In the genomic region with DNA sequence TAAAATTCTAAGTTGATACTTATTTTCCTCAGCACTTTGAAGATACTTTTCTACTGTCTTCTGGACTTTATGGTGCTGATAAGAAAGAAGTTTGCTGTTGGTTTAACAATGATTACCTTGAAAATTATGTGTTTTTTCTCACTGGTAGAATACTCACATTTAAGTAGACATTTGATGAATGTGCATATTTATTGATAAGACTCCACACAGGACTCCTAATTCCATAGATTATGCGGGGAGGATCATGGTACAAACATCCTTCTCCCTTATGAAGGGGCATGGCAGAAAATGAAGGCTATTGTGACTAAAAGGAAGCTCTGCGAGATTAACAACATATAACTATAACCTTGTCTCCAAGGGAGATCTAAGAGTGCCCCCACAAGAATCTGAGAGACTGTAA, we compare ENCODE assay signal across 22 cellular contexts. TPM values are rescaled to one million over a fixed set of nuclear protein-coding genes. Genes with fewer than 3 reads are reported as not detected.
DNase-seq lines count a peak whose midpoint lies in the region; ATAC-seq, FAIRE-seq and TF ChIP-seq lines count a peak whose summit lies in the region.
"Had no signal": no experiment of that assay in that cellular context is flagged by ENCODE, and none has a peak within 500 bp of the region (broad histone marks: within the 10 kb centered on the region; RNA-seq: fewer than 3 reads in every experiment).

No MANE protein-coding gene starts in this region.

- DNase-seq in activated T-cell treated with anti-CD3 and anti-CD28 coated beads, Interleukin-2, amount 50 U/mL, for 72 hours = no peak
- DNase-seq in activated T-cell treated with anti-CD3 and anti-CD28 coated beads, Interleukin-2, amount 50 U/mL, for 1 hour = no peak
- DNase-seq in K562 (ENCODE audit: extremely low read depth in 1 of 4, low spot score in 3 of 4) (no peak), memory B cell (ENCODE audit: low spot score in 2 of 2) (no peak), lower leg skin (ENCODE audit: low spot score in 2 of 2) (no peak)
- DNase-seq: ACHN; BE2C; C1 segment of cervical spinal cord; CD4-positive, alpha-beta memory T cell; CD4-positive, CD25-positive, alpha-beta regulatory T cell; CD8-positive, alpha-beta memory T cell; COR-L47; DMS79 treated with DMSO at 0.1 percent for 48 hours; GF-D8 had no signal

- no peak for TF ChIP-seq CTCF in K562 (IDR thresholded peaks at IDR 0.05 in 2 of 3, conservative IDR thresholded peaks at IDR 0.05 in 1 of 3; ENCODE audit: insufficient read depth in 2 of 3, low read depth in 1 of 3, low read length in 3 of 3)
- TF ChIP-seq CTCF in lower leg skin (IDR thresholded peaks at IDR 0.05) = no peak

- CTCF ChIA-PET in K562 (lab: Yijun Ruan, JAX; ENCODE audit: low intra/inter-chr PET ratio) = no interaction called here

- 76% methylated on average over 2 of the region's 2 CpGs for WGBS in K562 (ENCODE audit: insufficient coverage, low coverage, missing lambda C conversion rate)
- whole genome bisulfite sequencing in lower leg skin, 2 donors = 94 to 99% methylated on average over 2 of the region's 2 CpGs

- H3K79me2 ChIP-seq in K562 (ENCODE audit: control insufficient read depth, insufficient read depth, low read length) = no peaks in the 10 kb centered on the region

- H3K27me3 ChIP-seq in K562 (ENCODE audit: control insufficient read depth in 2 of 2, insufficient read depth in 2 of 2, low read length in 2 of 2) = no peaks in the 10 kb centered on the region
- H3K27me3 ChIP-seq: BE2C, BLaER1 had no signal

- peak overlapping the region; percentile 73 for H3K27ac Mint-ChIP-seq in activated T-cell treated with anti-CD3 and anti-CD28 coated beads, Interleukin-2, amount 50 U/mL, for 72 hours
- H3K27ac Mint-ChIP-seq in memory B cell = peak overlapping the region; percentile 47
- H3K27ac Mint-ChIP-seq: CD14-positive monocyte; CD4-positive, CD25-positive, alpha-beta regulatory T cell had no signal

- no peaks in the 10 kb centered on the region for H3K9me1 ChIP-seq in K562 (ENCODE audit: control insufficient read depth, insufficient read depth, low read length)

- ATAC-seq in activated T-cell treated with anti-CD3 and anti-CD28 coated beads, Interleukin-2, amount 50 U/mL, for 72 hours (replicated peaks in 1 of 2) = no peak
- ATAC-seq in K562 (no peak), memory B cell (ENCODE audit: low read depth) (no peak), GM19452 (IDR thresholded peaks at IDR 0.05; ENCODE audit: unreplicated experiment) (no peak), GM18858 (IDR thresholded peaks at IDR 0.05; ENCODE audit: unreplicated experiment) (no peak)

- POLR2A ChIA-PET in K562 (lab: Yijun Ruan, JAX) = interaction anchor here (0.6 kb wide), 1 partner anchor 10 kb away, joined by 3 read pairs; no protein-coding TSS in a partner anchor

- H4K20me1 ChIP-seq in K562 (replicated peaks; ENCODE audit: control insufficient read depth, insufficient read depth, low read length) = no peaks in the 10 kb centered on the region
- H4K20me1 ChIP-seq: BLaER1 had no signal

- TF ChIP-seq POLR2A in K562 (conservative IDR thresholded peaks at IDR 0.05) (no peak), lower leg skin (IDR thresholded peaks at IDR 0.05) (no peak)

- TF ChIP-seq RAD21 in K562 (CRISPR knock-in tag; conservative IDR thresholded peaks at IDR 0.05 in 1 of 2, IDR thresholded peaks at IDR 0.05 in 1 of 2) = no peak

- BruUV-seq in K562 (replicated peaks; lab: Mats Ljungman, UMichigan) = no TSS peak

- intact Hi-C loops in K562 (cut with micrococcal nuclease) (no loop called here), lower leg skin (cut with DNase I; ENCODE audit: low total_unique reads) (no loop called here)

- in situ Hi-C loops in K562 (cut with MboI) = no loop called here

- no peak overlapping the region for H3K4me3 ChIP-seq in K562
- no peak overlapping the region for H3K4me3 ChIP-seq in lower leg skin (ENCODE audit: low read depth, poor library complexity, severe bottlenecking)
- H3K4me3 ChIP-seq: BLaER1 had no signal

- no peak overlapping the region for H3K4me3 Mint-ChIP-seq in activated T-cell treated with anti-CD3 and anti-CD28 coated beads, Interleukin-2, amount 50 U/mL, for 72 hours
- no peak overlapping the region for H3K4me3 Mint-ChIP-seq in memory B cell
- H3K4me3 Mint-ChIP-seq: CD14-positive monocyte; CD4-positive, alpha-beta memory T cell; CD4-positive, CD25-positive, alpha-beta regulatory T cell; CD8-positive, alpha-beta memory T cell had no signal

- no peaks in the 10 kb centered on the region for H3K9me3 Mint-ChIP-seq in activated T-cell treated with anti-CD3 and anti-CD28 coated beads, Interleukin-2, amount 50 U/mL, for 72 hours
- no peaks in the 10 kb centered on the region for H3K9me3 Mint-ChIP-seq in memory B cell
- H3K9me3 Mint-ChIP-seq: CD14-positive monocyte; CD4-positive, alpha-beta memory T cell; CD4-positive, CD25-positive, alpha-beta regulatory T cell; CD8-positive, alpha-beta memory T cell had no signal

- no peak for TF ChIP-seq EP300 in K562 (IDR thresholded peaks at IDR 0.05; ENCODE audit: low read length)

- no peaks in the 10 kb centered on the region for H3K4me1 ChIP-seq in K562 (replicated peaks in 1 of 2; ENCODE audit: control insufficient read depth in 2 of 2, insufficient read depth in 2 of 2, low read length in 2 of 2)
- H3K4me1 ChIP-seq: BE2C, BLaER1 had no signal

- no peaks in the 10 kb centered on the region for H3K9me3 ChIP-seq in K562 (replicated peaks; ENCODE audit: control insufficient read depth, insufficient read depth, low read depth, low read length)
- H3K9me3 ChIP-seq: BE2C, BLaER1 had no signal

- peak; percentile 56 for FAIRE-seq in TTC549 (lab: Jason Lieb, UNC)
- no peak for FAIRE-seq in K562 (lab: Jason Lieb, UNC)
- FAIRE-seq: G401.6, GM12891 had no signal

- no peaks in the 10 kb centered on the region for H3K4me1 Mint-ChIP-seq in activated T-cell treated with anti-CD3 and anti-CD28 coated beads, Interleukin-2, amount 50 U/mL, for 72 hours (ENCODE audit: low read depth)
- H3K4me1 Mint-ChIP-seq in memory B cell = no peaks in the 10 kb centered on the region
- H3K4me1 Mint-ChIP-seq: CD14-positive monocyte; CD4-positive, alpha-beta memory T cell; CD8-positive, alpha-beta memory T cell had no signal

- peaks cover 0 to 6% of the 10 kb centered on the region in 2 donors for H3K36me3 Mint-ChIP-seq in activated T-cell treated with anti-CD3 and anti-CD28 coated beads, Interleukin-2, amount 50 U/mL, for 72 hours (ENCODE audit: insufficient read depth in 2 of 2)
- peaks cover 16% of the 10 kb centered on the region for H3K36me3 Mint-ChIP-seq in memory B cell

- H3K27me3 Mint-ChIP-seq in activated T-cell treated with anti-CD3 and anti-CD28 coated beads, Interleukin-2, amount 50 U/mL, for 72 hours (ENCODE audit: low read depth) = no peaks in the 10 kb centered on the region
- no peaks in the 10 kb centered on the region for H3K27me3 Mint-ChIP-seq in memory B cell
- H3K27me3 Mint-ChIP-seq: CD4-positive, alpha-beta memory T cell; CD4-positive, CD25-positive, alpha-beta regulatory T cell; CD8-positive, alpha-beta memory T cell had no signal

- no peak overlapping the region for H3K27ac ChIP-seq in K562 (ENCODE audit: extremely low read depth, low read depth, low read length)
- H3K27ac ChIP-seq: 22Rv1, BLaER1 had no signal

- H3K36me3 ChIP-seq in K562 (ENCODE audit: control insufficient read depth, insufficient read depth, low read length) = peaks cover 30% of the 10 kb centered on the region

- no peak overlapping the region for H3K9ac ChIP-seq in K562 (ENCODE audit: insufficient read depth in 1 of 2, low read depth in 2 of 2, low read length in 2 of 2)
- H3K9ac ChIP-seq: BLaER1 had no signal

- H3K4me2 ChIP-seq in K562 (ENCODE audit: insufficient read depth, low read length) = no peak overlapping the region
- H3K4me2 ChIP-seq: BLaER1 had no signal

- H2AFZ ChIP-seq in K562 (ENCODE audit: low read depth, low read length) = no peak overlapping the region

RNA-seq across cellular contexts. Expression of gene ALDH9A1, which starts 28.5 kb away (rescaled TPM):
- total RNA-seq in activated T-cell treated with anti-CD3 and anti-CD28 coated beads, Interleukin-2, amount 50 U/mL, for 72 hours = 10 to 100 TPM; 28.0 to 38.8 TPM
- 27.7 and 31.2 TPM in 2 replicates for total RNA-seq in K562 (2011; cell fraction: chromatin; rRNA removed; ENCODE audit: low replicate concordance)
- total RNA-seq in K562 (2011; cell fraction: nucleolus; rRNA removed) = 19.8 and 22.0 TPM in 2 replicates
- 25.7 and 26.5 TPM in 2 replicates for total RNA-seq in K562 (2011; cell fraction: nucleoplasm; rRNA removed)
- total RNA-seq in K562 (2014; rRNA removed) (29.7 and 46.4 TPM in 2 replicates), K562 (2014; rRNA removed; fragmentation: Illumina TruSeq; extraction: Trizol) (38.6 and 43.3 TPM in 2 replicates), K562 (2015; rRNA removed; fragmentation: Illumina TruSeq; extraction: Trizol) (38.1 and 39.2 TPM in 2 replicates), K562 (2021) (36.7 and 40.5 TPM in 2 replicates), lower leg skin (100 to 1,000 TPM in 2 of 4 donors, 10 to 100 TPM in 2; 74.4 to 123 (median 98.4) TPM)
- polyA plus RNA-seq in K562 (2011; rRNA removed) (42.6 and 54.3 TPM in 2 replicates), K562 (2014; fragmentation: Illumina TruSeq; extraction: Trizol) (40.5 and 42.6 TPM in 2 replicates), K562 (2014; fragmentation: Nextera tagmentation; extraction: Ambion mirVana) (10 to 100 TPM; 26.5 to 35.0 TPM), K562 (2014; rRNA removed) (31.0 and 32.7 TPM in 2 replicates)
- polyA plus RNA-seq in K562 (2011; cell fraction: cytosol; rRNA removed) = 13.1 and 32.4 TPM in 2 replicates
- 13.0 and 23.1 TPM in 2 replicates for polyA plus RNA-seq in K562 (2011; cell fraction: nucleus; rRNA removed)
- 33.3 and 39.6 TPM in 2 replicates for polyA plus RNA-seq in K562 (2012)
- 79.3 and 92.3 TPM in 2 replicates for polyA minus RNA-seq in K562 (2011; rRNA and poly(A)+ RNA removed)
- 16.5 and 25.2 TPM in 2 replicates for polyA minus RNA-seq in K562 (2011; cell fraction: cytosol; rRNA and poly(A)+ RNA removed)
- 17.4 and 25.5 TPM in 2 replicates for polyA minus RNA-seq in K562 (2011; cell fraction: nucleus; rRNA and poly(A)+ RNA removed)

RNA-seq across cellular contexts. Expression of gene TMCO1, which starts 41.8 kb away (rescaled TPM):
- 10 to 100 TPM; 57.3 to 68.4 TPM for total RNA-seq in activated T-cell treated with anti-CD3 and anti-CD28 coated beads, Interleukin-2, amount 50 U/mL, for 72 hours
- total RNA-seq in K562 (2011; cell fraction: chromatin; rRNA removed; ENCODE audit: low replicate concordance) = 97.8 and 105 TPM in 2 replicates
- 150 and 173 TPM in 2 replicates for total RNA-seq in K562 (2011; cell fraction: nucleolus; rRNA removed)
- total RNA-seq in K562 (2011; cell fraction: nucleoplasm; rRNA removed) = 115 and 163 TPM in 2 replicates
- 69.3 and 92.7 TPM in 2 replicates for total RNA-seq in K562 (2014; rRNA removed)
- 175 and 184 TPM in 2 replicates for total RNA-seq in K562 (2014; rRNA removed; fragmentation: Illumina TruSeq; extraction: Trizol)
- 151 and 166 TPM in 2 replicates for total RNA-seq in K562 (2015; rRNA removed; fragmentation: Illumina TruSeq; extraction: Trizol)
- total RNA-seq in K562 (2021) = 142 and 163 TPM in 2 replicates
- 230 and 276 TPM in 2 replicates for polyA plus RNA-seq in K562 (2011; rRNA removed)
- 109 and 166 TPM in 2 replicates for polyA plus RNA-seq in K562 (2011; cell fraction: cytosol; rRNA removed)
- 48.2 and 81.4 TPM in 2 replicates for polyA plus RNA-seq in K562 (2011; cell fraction: nucleus; rRNA removed)
- 150 and 162 TPM in 2 replicates for polyA plus RNA-seq in K562 (2012)
- polyA plus RNA-seq in K562 (2014; fragmentation: Illumina TruSeq; extraction: Trizol) = 184 and 213 TPM in 2 replicates
- 100 to 1,000 TPM; 412 to 561 TPM for polyA plus RNA-seq in K562 (2014; fragmentation: Nextera tagmentation; extraction: Ambion mirVana)
- polyA plus RNA-seq in K562 (2014; rRNA removed) = 123 and 126 TPM in 2 replicates
- 151 and 162 TPM in 2 replicates for polyA minus RNA-seq in K562 (2011; rRNA and poly(A)+ RNA removed)
- 53.0 and 77.6 TPM in 2 replicates for polyA minus RNA-seq in K562 (2011; cell fraction: cytosol; rRNA and poly(A)+ RNA removed)
- polyA minus RNA-seq in K562 (2011; cell fraction: nucleus; rRNA and poly(A)+ RNA removed) = 15.3 and 36.2 TPM in 2 replicates
- total RNA-seq in lower leg skin = 10 to 100 TPM; 34.4 to 48.6 (median 42.7) TPM
